7 cellular contexts compared by ENCODE assay signal in the genomic region with DNA sequence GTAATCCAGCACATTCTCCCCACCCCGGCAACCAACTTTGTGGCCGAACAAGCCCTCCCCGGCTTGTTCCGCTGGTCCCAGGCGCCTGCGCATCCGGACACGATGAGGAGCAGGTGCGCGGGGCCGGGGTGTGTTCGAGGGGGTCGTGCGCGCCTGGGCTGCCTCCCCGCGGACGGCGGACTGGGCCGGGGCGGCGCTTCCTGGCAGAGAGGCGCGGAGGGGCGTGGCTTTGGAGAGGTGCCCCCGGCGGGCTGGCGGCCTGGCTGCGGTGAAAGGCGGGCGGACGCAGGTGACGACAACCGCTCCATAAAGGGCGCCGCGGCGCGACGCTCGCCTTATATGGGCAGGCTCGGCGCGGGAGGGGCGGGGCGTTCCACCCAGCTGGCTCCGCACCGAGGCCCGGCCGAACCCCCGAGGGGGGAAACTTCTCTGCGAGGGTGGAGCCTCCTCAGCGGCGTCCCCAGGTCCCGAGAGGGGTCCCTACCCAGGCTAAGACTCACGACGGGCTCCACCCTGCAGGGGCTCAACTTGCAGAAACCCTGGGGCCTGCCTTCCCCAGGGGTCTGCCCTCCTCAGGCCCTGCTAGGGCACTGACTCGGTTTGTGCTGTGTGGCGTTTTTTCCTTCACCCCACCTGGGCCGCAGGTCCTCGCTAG. TPM values are rescaled to one million over a fixed set of nuclear protein-coding genes. Genes with fewer than 3 reads are reported as not detected.
DNase-seq lines count a peak whose midpoint lies in the region; ATAC-seq and TF ChIP-seq lines count a peak whose summit lies in the region.

No MANE protein-coding gene starts in this region.

- TF ChIP-seq RAD21 in liver (IDR thresholded peaks at IDR 0.05): peak in 1 of 2 donors; percentile 50

- ATAC-seq in GM18517 (IDR thresholded peaks at IDR 0.05; ENCODE audit: unreplicated experiment): peak; percentile 41
- ATAC-seq in HG03108 (IDR thresholded peaks at IDR 0.05; ENCODE audit: unreplicated experiment): peak; percentile 50

- H3K9me3 Mint-ChIP-seq in dendritic cell treated with granulocyte-macrophage colony-stimulating factor and Interleukin-4, amounts not matched to agents 40 ng/mL and 50 ng/mL, for 4 days: no peaks in the 10 kb centered on the region

- H3K27me3 Mint-ChIP-seq in dendritic cell treated with granulocyte-macrophage colony-stimulating factor and Interleukin-4, amounts not matched to agents 40 ng/mL and 50 ng/mL, for 4 days: peaks cover 2% of the 10 kb centered on the region

- peak overlapping the region; percentile 68 for H3K4me3 Mint-ChIP-seq in dendritic cell treated with granulocyte-macrophage colony-stimulating factor and Interleukin-4, amounts not matched to agents 40 ng/mL and 50 ng/mL, for 4 days

- peaks cover 0 to 15% (median 6%) of the 10 kb centered on the region in 4 donors for H3K4me1 ChIP-seq in liver (ENCODE audit: control insufficient read depth in 4 of 4, insufficient read depth in 4 of 4, low read length in 3 of 4)

- no peaks in the 10 kb centered on the region for H3K27me3 ChIP-seq in liver (ENCODE audit: control insufficient read depth in 4 of 4, insufficient read depth in 4 of 4, low read length in 3 of 4)

- WGBS in liver: 7% methylated on average over 61 of the region's 61 CpGs

- no peaks in the 10 kb centered on the region for H3K36me3 Mint-ChIP-seq in dendritic cell treated with granulocyte-macrophage colony-stimulating factor and Interleukin-4, amounts not matched to agents 40 ng/mL and 50 ng/mL, for 4 days (ENCODE audit: low read depth)

- H3K36me3 ChIP-seq in liver (ENCODE audit: control insufficient read depth in 4 of 4, insufficient read depth in 3 of 4, low read depth in 1 of 4, low read length in 3 of 4): no peaks in the 10 kb centered on the region

- peaks cover 47% of the 10 kb centered on the region for H3K4me1 Mint-ChIP-seq in dendritic cell treated with granulocyte-macrophage colony-stimulating factor and Interleukin-4, amounts not matched to agents 40 ng/mL and 50 ng/mL, for 4 days (ENCODE audit: low read depth)

- peak overlapping the region; percentile 72 to 78 for H3K27ac ChIP-seq in liver (ENCODE audit: low read depth in 1 of 2, low read length in 2 of 2)

- H3K9ac ChIP-seq in liver (ENCODE audit: low read depth in 1 of 2, low read length in 2 of 2): peak overlapping the region; percentile 69 to 90

- H3K9me3 ChIP-seq in liver (ENCODE audit: control insufficient read depth in 4 of 4, low read length in 3 of 4): no peaks in the 10 kb centered on the region

- no peak for TF ChIP-seq CTCF in liver (IDR thresholded peaks at IDR 0.05; ENCODE audit: low read depth, low read length, missing input control)

- peak overlapping the region; percentile 12 to 51 (median 43) for H3K4me3 ChIP-seq in liver (ENCODE audit: low read depth in 1 of 3, low read length in 3 of 3)

- peak overlapping the region; percentile 68 for H3K27ac Mint-ChIP-seq in dendritic cell treated with granulocyte-macrophage colony-stimulating factor and Interleukin-4, amounts not matched to agents 40 ng/mL and 50 ng/mL, for 4 days

- intact Hi-C loops in dendritic cell treated with granulocyte-macrophage colony-stimulating factor and Interleukin-4, amounts not matched to agents 40 ng/mL and 50 ng/mL, for 4 days (cut with micrococcal nuclease): loop anchor here (5.0 kb wide), 2 partner anchors 68 to 123 kb away; partner anchors contain the start of gene MYH9

- DNase-seq in NCI-H524 treated with DMSO at 0.1 percent for 48 hours (lab: John Stamatoyannopoulos, UW): peak; percentile 77
- peak; percentile 91 to 94 for DNase-seq in activated CD4-positive, alpha-beta T cell treated with anti-CD3 and anti-CD28 coated beads, Interleukin-2, amount 50 U/mL, for 4 hours
- DNase-seq in stimulated activated CD4-positive, alpha-beta T cell treated with anti-CD3 and anti-CD28 coated beads, Interleukin-2, amount 100 ng/mL, for 48 hours: peak; percentile 91 to 94

TF ChIP-seq in liver, 16 proteins besides CTCF, POLR2A, EP300 and RAD21:
- TF ChIP-seq EGR1 (IDR thresholded peaks at IDR 0.05; ENCODE audit: low read depth in 2 of 2) (no peak), ATF3 (IDR thresholded peaks at IDR 0.05) (no peak), HNF4A (conservative IDR thresholded peaks at IDR 0.05) (no peak), MAX (IDR thresholded peaks at IDR 0.05) (no peak), SP1 (IDR thresholded peaks at IDR 0.05) (peak; percentile 38)

RNA-seq across cellular contexts. Expression of gene TXN2, which starts 26.4 kb away (rescaled TPM):
- total RNA-seq in liver: 10 to 100 TPM; 27.5 to 32.7 TPM
- 100 to 1,000 TPM; 114 to 154 TPM for polyA plus RNA-seq in liver

RNA-seq across cellular contexts. Expression of gene FOXRED2, which starts 51.8 kb away (rescaled TPM):
- total RNA-seq in liver: 10 to 100 TPM in 1 of 2 donors, 1 to 10 TPM in 1; 9.0 to 15.0 TPM
- 1 to 10 TPM; 5.1 to 5.6 TPM for polyA plus RNA-seq in liver

Comparison
In these comparisons a context has a peak if more than half of its experiments do, and no peak if none do; other contexts are left out.
1. Peak in every context shown above with its lines: DNase-seq, ATAC-seq, H3K4me3 ChIP-seq and H3K27ac ChIP-seq.